Comparison of ENCODE assay signal across 25 cellular contexts in the genomic region with DNA sequence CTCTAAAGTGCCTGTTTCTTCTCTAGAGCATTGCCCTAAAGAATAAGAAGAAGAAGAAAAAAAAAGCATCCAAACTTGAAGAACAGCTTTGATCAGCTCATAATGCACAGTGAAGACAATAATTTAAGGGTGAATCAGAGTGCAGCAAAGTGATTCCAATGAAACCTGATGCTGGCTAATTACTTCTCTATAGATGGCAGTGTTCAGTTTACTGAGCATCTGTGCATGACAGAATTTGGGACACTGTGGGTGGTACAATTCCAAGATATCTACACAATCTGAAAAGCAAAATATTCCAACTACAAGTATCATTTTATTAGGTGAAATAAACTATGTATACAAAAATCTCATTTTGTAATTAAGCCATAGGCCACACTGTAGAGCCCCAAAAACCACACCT.
A peak's percentile ranks its signal among the peaks of the same experiment; 100 is the strongest.
DNase-seq lines count a peak whose midpoint lies in the region; ATAC-seq and TF ChIP-seq lines count a peak whose summit lies in the region.
"Had no signal": no experiment of that assay in that cellular context is flagged by ENCODE, and none has a peak within 500 bp of the region (broad histone marks: within the 10 kb centered on the region; RNA-seq: fewer than 3 reads in every experiment).

No MANE protein-coding gene starts in this region.

- BruUV-seq in Caco-2 (replicated peaks; lab: Mats Ljungman, UMichigan), result no TSS peak

- DNase-seq in Ammon's horn (ENCODE audit: low spot score) (peak; percentile 50), Caco-2 (no peak), NCI-H2171 treated with DMSO at 0.1 percent for 48 hours (lab: John Stamatoyannopoulos, UW) (peak; percentile 78), SK-N-SH (no peak), amniotic stem cell (lab: John Stamatoyannopoulos, UW) (no peak)
- DNase-seq: activated CD4-positive, alpha-beta T cell treated with anti-CD3 and anti-CD28 coated beads, Interleukin-2, amount 50 U/mL, for 4 hours; activated CD4-positive, CD25-positive, alpha-beta regulatory T cell; activated naive CD4-positive, alpha-beta T cell treated with anti-CD3 and anti-CD28 coated beads, Interleukin-2, amount 10 ng/mL, durations not matched to agents 7 days and 5 days; dermis blood vessel endothelial cell; EL; HFFc6; islet precursor cell; left ventricle myocardium superior; naive B cell; NCI-H187 treated with DMSO at 0.1 percent for 48 hours; NCI-H526 treated with DMSO at 0.1 percent for 48 hours; PC-9; psoas muscle; Right ventricle myocardium superior; trophoblast cell had no signal

- no peak for TF ChIP-seq EP300 in SK-N-SH (IDR thresholded peaks at IDR 0.05; ENCODE audit: borderline replicate concordance in 1 of 2, low read depth in 1 of 2, low read length in 1 of 2)

- H3K27ac ChIP-seq in SK-N-SH (ENCODE audit: low read depth in 2 of 2, low read length in 1 of 2), result no peak overlapping the region
- H3K27ac ChIP-seq: PC-9, psoas muscle had no signal

- CTCF ChIA-PET in Caco-2 (lab: Charles Lee) (interaction anchor here (0.7 kb wide), 1 partner anchor 100 kb away, joined by 3 read pairs; no protein-coding TSS in a partner anchor), SK-N-SH (lab: Yijun Ruan, JAX) (interaction anchor here (0.9 to 1.2 kb wide), 3 partner anchors 55 to 487 kb away, joined by 3 read pairs; no protein-coding TSS in a partner anchor)

- TF ChIP-seq CTCF in Caco-2 (IDR thresholded peaks at IDR 0.05; ENCODE audit: insufficient read depth in 1 of 2, low read depth in 1 of 2, low read length in 1 of 2, severe bottlenecking in 1 of 2, unreplicated experiment in 1 of 2), result peak; percentile 16 to 29
- no peak for TF ChIP-seq CTCF in SK-N-SH (IDR thresholded peaks at IDR 0.05)

- no peaks in the 10 kb centered on the region for H3K4me1 Mint-ChIP-seq in Caco-2 (ENCODE audit: low read depth, unreplicated experiment)
- H3K4me1 Mint-ChIP-seq: activated naive CD4-positive, alpha-beta T cell treated with anti-CD3 and anti-CD28 coated beads, Interleukin-2, amount 10 ng/mL, durations not matched to agents 7 days and 5 days; IgD-negative memory B cell; naive B cell had no signal

- POLR2A ChIA-PET in Caco-2 (lab: Charles Lee) (no interaction called here), SK-N-SH (lab: Yijun Ruan, JAX) (no interaction called here)

- ATAC-seq in HG03571 (IDR thresholded peaks at IDR 0.05; ENCODE audit: unreplicated experiment), result no peak
- no peak for ATAC-seq in HG03139 (IDR thresholded peaks at IDR 0.05; ENCODE audit: unreplicated experiment)
- no peak for ATAC-seq in GM21737 (IDR thresholded peaks at IDR 0.05; ENCODE audit: unreplicated experiment)
- ATAC-seq: left ventricle myocardium superior, psoas muscle had no signal

- H4K20me1 ChIP-seq in SK-N-SH (ENCODE audit: insufficient read depth), result no peaks in the 10 kb centered on the region

- H3K4me3 Mint-ChIP-seq in Caco-2 (ENCODE audit: unreplicated experiment), result no peak overlapping the region
- H3K4me3 Mint-ChIP-seq: activated naive CD4-positive, alpha-beta T cell treated with anti-CD3 and anti-CD28 coated beads, Interleukin-2, amount 10 ng/mL, durations not matched to agents 7 days and 5 days; activated T-helper 1 cell treated with anti-CD3 and anti-CD28 coated beads, Interleukin-12 subunit alpha, Interleukin-12 subunit beta, Interleukin-2, Interleukin-4 antibody, amounts not matched to agents 30 ng/mL and 10 ng/mL and 1 ng/mL, durations not matched to agents 14 hours and 24 hours and 36 hours; HFFc6; IgD-negative memory B cell; naive B cell had no signal

- H3K79me2 ChIP-seq in SK-N-SH (ENCODE audit: insufficient read depth), result no peaks in the 10 kb centered on the region

- 0 out of 2 replicates have a peak, but pooled peaks have one; percentile 18 for TF ChIP-seq RAD21 in SK-N-SH (IDR thresholded peaks at IDR 0.05; ENCODE audit: low read length)

- no peaks in the 10 kb centered on the region for H3K36me3 Mint-ChIP-seq in Caco-2 (ENCODE audit: insufficient read depth, unreplicated experiment)
- H3K36me3 Mint-ChIP-seq: activated naive CD4-positive, alpha-beta T cell treated with anti-CD3 and anti-CD28 coated beads, Interleukin-2, amount 10 ng/mL, durations not matched to agents 7 days and 5 days; IgD-negative memory B cell; naive B cell had no signal

- H3K4me1 ChIP-seq in Caco-2, result no peaks in the 10 kb centered on the region
- H3K4me1 ChIP-seq in SK-N-SH (ENCODE audit: control insufficient read depth in 1 of 2, insufficient read depth in 2 of 2, low read depth in 1 of 2, low read length in 1 of 2), result peaks cover 0 to 38% of the 10 kb centered on the region in 2 experiments; a peak in 1 of 4 replicates
- H3K4me1 ChIP-seq: psoas muscle had no signal

- no peak overlapping the region for H3K4me2 ChIP-seq in SK-N-SH
- H3K4me2 ChIP-seq: PC-9 had no signal

- no peaks in the 10 kb centered on the region for H3K36me3 ChIP-seq in Caco-2 (ENCODE audit: control insufficient read depth, insufficient read depth, low read length)
- no peaks in the 10 kb centered on the region for H3K36me3 ChIP-seq in SK-N-SH (replicated peaks in 1 of 2; ENCODE audit: control insufficient read depth in 1 of 2, insufficient read depth in 2 of 2, low read length in 1 of 2)

- no peak overlapping the region for H2AFZ ChIP-seq in SK-N-SH (ENCODE audit: low read depth)
- H2AFZ ChIP-seq: PC-9 had no signal

- intact Hi-C loops in Caco-2 (cut with micrococcal nuclease; ENCODE audit: unreplicated experiment), result no loop called here

- H3F3A ChIP-seq in SK-N-SH (replicated peaks; ENCODE audit: insufficient read depth), result no peaks in the 10 kb centered on the region

- no peaks in the 10 kb centered on the region for H3K9me2 ChIP-seq in SK-N-SH

- H3K4me3 ChIP-seq in Caco-2 (ENCODE audit: low read depth, low read length), result no peak overlapping the region
- H3K4me3 ChIP-seq in SK-N-SH (ENCODE audit: low read depth in 2 of 2, low read length in 1 of 2), result no peak overlapping the region
- H3K4me3 ChIP-seq: PC-9, psoas muscle had no signal

- H3K9me3 ChIP-seq in Caco-2 (no peaks in the 10 kb centered on the region), SK-N-SH (no peaks in the 10 kb centered on the region)
- H3K9me3 ChIP-seq: psoas muscle had no signal

- no peak overlapping the region for H3K27ac Mint-ChIP-seq in Caco-2 (ENCODE audit: unreplicated experiment)
- H3K27ac Mint-ChIP-seq: activated naive CD4-positive, alpha-beta T cell treated with anti-CD3 and anti-CD28 coated beads, Interleukin-2, amount 10 ng/mL, durations not matched to agents 7 days and 5 days; activated T-helper 1 cell treated with anti-CD3 and anti-CD28 coated beads, Interleukin-12 subunit alpha, Interleukin-12 subunit beta, Interleukin-2, Interleukin-4 antibody, amounts not matched to agents 30 ng/mL and 10 ng/mL and 1 ng/mL, durations not matched to agents 14 hours and 24 hours and 36 hours; HFFc6; IgD-negative memory B cell; naive B cell had no signal

- H3K27me3 ChIP-seq in Caco-2 (replicated peaks; ENCODE audit: control insufficient read depth, insufficient read depth, low read length), result no peaks in the 10 kb centered on the region
- H3K27me3 ChIP-seq in SK-N-SH (ENCODE audit: insufficient read depth), result no peaks in the 10 kb centered on the region; the same call in 1 of the 2 replicates

- no peaks in the 10 kb centered on the region for H3K9me3 Mint-ChIP-seq in Caco-2 (ENCODE audit: unreplicated experiment)
- H3K9me3 Mint-ChIP-seq: activated naive CD4-positive, alpha-beta T cell treated with anti-CD3 and anti-CD28 coated beads, Interleukin-2, amount 10 ng/mL, durations not matched to agents 7 days and 5 days; activated T-helper 1 cell treated with anti-CD3 and anti-CD28 coated beads, Interleukin-12 subunit alpha, Interleukin-12 subunit beta, Interleukin-2, Interleukin-4 antibody, amounts not matched to agents 30 ng/mL and 10 ng/mL and 1 ng/mL, durations not matched to agents 14 hours and 24 hours and 36 hours; HFFc6 had no signal

- peaks cover 11% of the 10 kb centered on the region for H3K27me3 Mint-ChIP-seq in Caco-2 (ENCODE audit: insufficient read depth, unreplicated experiment)
- H3K27me3 Mint-ChIP-seq: activated naive CD4-positive, alpha-beta T cell treated with anti-CD3 and anti-CD28 coated beads, Interleukin-2, amount 10 ng/mL, durations not matched to agents 7 days and 5 days had no signal

- no peak overlapping the region for H3K9ac ChIP-seq in SK-N-SH

TF ChIP-seq in SK-N-SH, 30 proteins besides CTCF, POLR2A, EP300 and RAD21:
- no peak for TF ChIP-seq FOXM1 (IDR thresholded peaks at IDR 0.05; ENCODE audit: low read depth)
TF ChIP-seq in SK-N-SH: peak in this region for 0.

Comparison
In these comparisons a context has a peak if more than half of its experiments do, and no peak if none do; other contexts are left out.
1. DNase-seq: peak in Ammon's horn (single experiment) and NCI-H2171 treated with DMSO at 0.1 percent for 48 hours (single experiment); none in Caco-2 (0 of 2), SK-N-SH (single experiment) and amniotic stem cell (single experiment).